Comparison of ENCODE assay signal across 15 cellular contexts in the genomic region with DNA sequence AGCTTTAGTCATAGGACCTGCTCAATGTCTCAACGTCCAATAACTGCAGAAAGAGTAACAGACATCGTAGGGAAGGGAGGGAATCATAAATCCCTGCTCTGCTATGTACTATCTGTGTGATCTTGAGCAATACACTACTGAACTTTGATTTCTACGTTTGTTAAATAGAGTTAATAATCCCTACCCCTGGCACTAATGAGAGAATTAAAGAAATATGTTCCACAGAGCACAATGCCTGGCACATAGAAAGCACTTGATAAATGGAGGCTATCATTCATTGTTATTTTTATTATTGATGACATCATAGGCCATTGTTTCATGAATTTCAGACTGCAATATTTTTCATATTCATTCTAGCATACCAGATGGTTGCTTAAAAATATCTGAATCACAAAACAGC.
"Had no signal": no experiment of that assay in that cellular context is flagged by ENCODE, and none has a peak within 500 bp of the region (broad histone marks: within the 10 kb centered on the region; RNA-seq: fewer than 3 reads in every experiment).

No MANE protein-coding gene starts in this region.

- H3K27ac ChIP-seq: brain microvascular endothelial cell, left lung, spleen, testis, upper lobe of left lung had no signal

- H3K27me3 ChIP-seq: brain microvascular endothelial cell, spleen, testis, upper lobe of left lung had no signal

- H3K4me3 ChIP-seq: left lung, spleen, testis, upper lobe of left lung had no signal

- DNase-seq: activated CD4-positive, alpha-beta T cell treated with anti-CD3 and anti-CD28 coated beads, Interleukin-2, amount 10 ng/mL, durations not matched to agents 7 days and 5 days; activated CD4-positive, CD25-positive, alpha-beta regulatory T cell; activated CD8-positive, alpha-beta memory T cell treated with anti-CD3 and anti-CD28 coated beads for 24 hours; activated naive CD8-positive, alpha-beta T cell treated with anti-CD3 and anti-CD28 coated beads, Interleukin-2, amount 10 ng/mL, durations not matched to agents 7 days and 5 days; anterior cingulate cortex; brain microvascular endothelial cell; cerebellar nuclear complex; dermis blood vessel endothelial cell; effector memory CD8-positive, alpha-beta T cell; islet precursor cell; left lung; natural killer cell; spleen; testis; upper lobe of left lung had no signal

- H3K4me1 ChIP-seq: testis had no signal

- H3K9me3 ChIP-seq: left lung, spleen, testis, upper lobe of left lung had no signal

- H3K36me3 ChIP-seq: brain microvascular endothelial cell, left lung, spleen, upper lobe of left lung had no signal
